ENCODE assay signal across 21 cellular contexts in the genomic region with DNA sequence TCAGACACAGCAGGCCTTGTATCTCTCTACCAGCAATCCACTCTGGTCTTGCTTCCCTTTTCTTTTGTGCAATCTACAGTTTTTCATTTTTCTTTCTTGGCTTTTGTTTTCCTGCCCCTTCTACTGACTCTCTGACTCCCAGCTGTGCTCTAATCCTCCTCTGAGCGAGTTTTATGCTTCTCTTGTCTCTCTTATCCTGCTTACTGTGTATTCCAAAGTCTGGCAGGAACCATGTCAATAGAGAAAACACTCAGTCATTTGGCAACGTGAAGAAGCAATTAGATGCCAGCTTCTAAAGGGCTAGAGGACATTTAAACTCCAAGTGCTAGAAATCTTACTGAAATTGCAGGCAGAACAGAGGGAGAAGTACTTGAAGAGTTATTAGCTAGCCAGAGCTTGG.
"Had no signal": no experiment of that assay in that cellular context is flagged by ENCODE, and none has a peak within 500 bp of the region (broad histone marks: within the 10 kb centered on the region; RNA-seq: fewer than 3 reads in every experiment).

No MANE protein-coding gene starts in this region.

- H3K27me3 Mint-ChIP-seq: activated B cell treated with CpG ODN at 0.5 μM for 24 hours; activated naive CD4-positive, alpha-beta T cell treated with anti-CD3 and anti-CD28 coated beads, Interleukin-2, amount 50 U/mL, for 24 hours; stimulated activated naive CD8-positive, alpha-beta T cell treated with anti-CD3 and anti-CD28 coated beads, Interleukin-15, amount 100 ng/mL, for 72 hours had no signal

- H3K4me1 ChIP-seq: adrenal gland, gastroesophageal sphincter, heart right ventricle, pancreas, testis, upper lobe of left lung had no signal

- H3K9me3 Mint-ChIP-seq: activated naive CD4-positive, alpha-beta T cell treated with anti-CD3 and anti-CD28 coated beads, Interleukin-2, amount 50 U/mL, for 24 hours had no signal

- FAIRE-seq: endometrium, islet of Langerhans, pancreas had no signal

- H3K36me3 ChIP-seq: adrenal gland, gastroesophageal sphincter, heart right ventricle, pancreas, upper lobe of left lung had no signal

- H3K36me3 Mint-ChIP-seq: activated naive CD4-positive, alpha-beta T cell treated with anti-CD3 and anti-CD28 coated beads, Interleukin-2, amount 50 U/mL, for 24 hours had no signal

- H3K4me1 Mint-ChIP-seq: activated B cell treated with CpG ODN at 0.5 μM for 24 hours; activated naive CD4-positive, alpha-beta T cell treated with anti-CD3 and anti-CD28 coated beads, Interleukin-2, amount 50 U/mL, for 24 hours; stimulated activated naive CD8-positive, alpha-beta T cell treated with anti-CD3 and anti-CD28 coated beads, Interleukin-15, amount 100 ng/mL, for 72 hours had no signal

- H3K4me3 ChIP-seq: adrenal gland, gastroesophageal sphincter, heart right ventricle, lung, pancreas, testis, upper lobe of left lung had no signal

- H3K27me3 ChIP-seq: adrenal gland, heart right ventricle, pancreas, testis, upper lobe of left lung had no signal

- H3K4me3 Mint-ChIP-seq: activated B cell treated with CpG ODN at 0.5 μM for 24 hours; activated CD8-positive, alpha-beta T cell treated with anti-CD3 and anti-CD28 coated beads, Interleukin-2, amount 10 ng/mL, durations not matched to agents 7 days and 5 days; activated naive CD4-positive, alpha-beta T cell treated with anti-CD3 and anti-CD28 coated beads, Interleukin-2, amount 50 U/mL, for 24 hours; neural crest cell; stimulated activated naive CD8-positive, alpha-beta T cell treated with anti-CD3 and anti-CD28 coated beads, Interleukin-15, amount 100 ng/mL, for 72 hours had no signal

- ATAC-seq: activated CD8-positive, alpha-beta T cell treated with anti-CD3 and anti-CD28 coated beads, Interleukin-2, amount 10 ng/mL, durations not matched to agents 7 days and 5 days; gastroesophageal sphincter; heart right ventricle; left colon; pancreas; stimulated activated naive CD8-positive, alpha-beta T cell treated with anti-CD3 and anti-CD28 coated beads, Interleukin-15, amount 100 ng/mL, for 72 hours had no signal

- H3K27ac ChIP-seq: adrenal gland, gastroesophageal sphincter, heart right ventricle, pancreas, testis, upper lobe of left lung had no signal

- H3K9me3 ChIP-seq: adrenal gland, gastroesophageal sphincter, heart right ventricle, pancreas, testis, upper lobe of left lung had no signal

- DNase-seq: activated B cell treated with CpG ODN at 0.5 μM for 24 hours; activated CD4-positive, alpha-beta T cell treated with anti-CD3 and anti-CD28 coated beads for 48 hours; activated CD8-positive, alpha-beta memory T cell treated with anti-CD3 and anti-CD28 coated beads, Interleukin-2, amount 50 U/mL, for 4 hours; activated CD8-positive, alpha-beta T cell treated with anti-CD3 and anti-CD28 coated beads, Interleukin-2, amount 10 ng/mL, durations not matched to agents 7 days and 5 days; activated effector memory CD4-positive, alpha-beta T cell treated with anti-CD3 and anti-CD28 coated beads, Interleukin-2, amount 50 U/mL, for 16 hours; activated T-cell treated with anti-CD3 and anti-CD28 coated beads, Interleukin-2, amount 50 U/mL, for 48 hours; adrenal gland; heart right ventricle; left colon; midbrain; pancreas; stimulated activated CD4-positive, alpha-beta T cell treated with anti-CD3 and anti-CD28 coated beads, Interleukin-1b, Interleukin-23, amount 100 ng/mL, for 48 hours; stimulated activated naive CD8-positive, alpha-beta T cell treated with anti-CD3 and anti-CD28 coated beads, Interleukin-15, amount 100 ng/mL, for 72 hours; testis; upper lobe of left lung had no signal

- H3K27ac Mint-ChIP-seq: activated B cell treated with CpG ODN at 0.5 μM for 24 hours; activated CD8-positive, alpha-beta T cell treated with anti-CD3 and anti-CD28 coated beads, Interleukin-2, amount 10 ng/mL, durations not matched to agents 7 days and 5 days; activated naive CD4-positive, alpha-beta T cell treated with anti-CD3 and anti-CD28 coated beads, Interleukin-2, amount 50 U/mL, for 24 hours; stimulated activated naive CD8-positive, alpha-beta T cell treated with anti-CD3 and anti-CD28 coated beads, Interleukin-15, amount 100 ng/mL, for 72 hours had no signal
